In the genomic region with DNA sequence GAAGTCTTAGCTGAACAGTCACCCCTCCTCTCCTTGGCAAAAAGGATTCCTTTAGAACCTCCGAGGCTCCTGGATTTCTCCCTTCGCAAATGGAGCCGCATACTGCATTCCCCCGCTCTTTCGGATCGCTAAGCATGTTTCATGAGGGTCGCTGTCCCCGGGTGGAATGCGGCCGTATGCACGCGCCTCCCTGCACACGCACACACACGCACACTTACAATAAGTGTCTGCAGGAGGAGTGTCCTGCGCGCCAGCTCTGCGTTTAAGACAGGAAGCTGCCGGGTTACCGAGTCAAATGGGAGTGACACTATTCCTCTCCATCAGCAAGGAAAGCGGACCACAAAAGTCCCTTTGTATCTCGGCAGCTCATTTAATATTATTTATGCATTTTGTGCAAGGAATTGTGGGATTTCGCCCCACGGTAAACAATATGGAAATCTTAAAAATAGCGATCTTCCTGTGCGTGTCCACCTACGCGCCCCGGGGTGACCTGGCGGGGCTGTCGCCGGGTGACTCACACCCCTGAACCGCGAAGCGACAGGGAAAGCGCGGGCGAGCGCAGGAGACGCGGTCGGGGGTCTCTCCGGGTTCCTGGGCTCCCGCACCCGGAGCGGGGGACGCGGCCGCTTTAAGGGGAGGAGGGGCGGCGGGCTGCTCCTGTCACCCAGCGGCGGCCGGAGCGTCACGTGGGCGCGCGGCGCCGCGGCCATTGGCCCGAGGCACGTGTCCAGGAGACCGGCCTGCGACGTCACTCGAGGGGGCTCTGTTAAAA, we compare ENCODE assay signal across 8 cellular contexts. TPM values are rescaled to one million over a fixed set of nuclear protein-coding genes. Genes with fewer than 3 reads are reported as not detected.
A peak's percentile ranks its signal among the peaks of the same experiment; 100 is the strongest.
DNase-seq lines count a peak whose midpoint lies in the region; ATAC-seq and TF ChIP-seq lines count a peak whose summit lies in the region.

No MANE protein-coding gene starts in this region.

- DNase-seq in BJ (ENCODE audit: low read depth) (no peak), HAP-1 (ENCODE audit: low spot score in 2 of 2) (peak; percentile 85 to 92), SW480 (ENCODE audit: low spot score) (peak; percentile 93), epithelial cell of esophagus (ENCODE audit: low read depth) (peak; percentile 41), substantia nigra (lab: John Stamatoyannopoulos, UW) (peak in 48 of 49 donors; percentile 38 to 95 (median 78)), NCI-H446 treated with DMSO at 0.1 percent for 48 hours (lab: John Stamatoyannopoulos, UW) (no peak)

- H3K27me3 ChIP-seq in BJ (ENCODE audit: control insufficient read depth, insufficient read depth, low read length) (peaks cover 68% of the 10 kb centered on the region), HAP-1 (ENCODE audit: low read depth) (peaks cover 37% of the 10 kb centered on the region), mononuclear cell (ENCODE audit: insufficient read depth, low read length) (peaks cover 85% of the 10 kb centered on the region)

- H3K4me3 ChIP-seq in BJ (ENCODE audit: low read depth, low read length) (peak overlapping the region; percentile 22), HAP-1 (peak overlapping the region; percentile 70), epithelial cell of esophagus (ENCODE audit: low read length) (peak overlapping the region; percentile 41), mononuclear cell (ENCODE audit: low read length) (peak overlapping the region; percentile 18)

- CTCF ChIA-PET in BJ (lab: Yijun Ruan, JAX): no interaction called here

- H3K36me3 ChIP-seq in BJ (ENCODE audit: control insufficient read depth, insufficient read depth, low read length) (no peaks in the 10 kb centered on the region), HAP-1 (replicated peaks) (no peaks in the 10 kb centered on the region; the same call in 1 of the 2 replicates)

- H3K4me1 ChIP-seq in HAP-1 (peaks cover 4% of the 10 kb centered on the region), mononuclear cell (ENCODE audit: insufficient read depth, low read length) (peaks cover 24% of the 10 kb centered on the region)

- in situ Hi-C loops in HAP-1 (cut with MboI; ENCODE audit: low sequenced_read_pairs): no loop called here

- POLR2A ChIA-PET in BJ (lab: Charles Lee): no interaction called here

- H3K9me3 ChIP-seq in HAP-1: no peaks in the 10 kb centered on the region
- H3K9me3 ChIP-seq in mononuclear cell (ENCODE audit: low read depth, low read length): no peaks in the 10 kb centered on the region

- peak overlapping the region; percentile 53 for H3K27ac ChIP-seq in substantia nigra (ENCODE audit: low read depth, low read length, poor library complexity, severe bottlenecking)

- no peak for ATAC-seq in HG02678 (IDR thresholded peaks at IDR 0.05; ENCODE audit: unreplicated experiment)

- TF ChIP-seq CTCF in BJ (IDR thresholded peaks at IDR 0.05; ENCODE audit: insufficient read depth, low read depth, low read length): no peak
- TF ChIP-seq CTCF in epithelial cell of esophagus (IDR thresholded peaks at IDR 0.05; ENCODE audit: insufficient read depth, low read depth, low read length, missing control alignments): no peak

RNA-seq across cellular contexts. Expression of a gene that starts 1.0 kb away (rescaled TPM):
- polyA plus RNA-seq in BJ (2011; rRNA removed): not detected in 2 replicates
- not detected in 2 replicates for polyA minus RNA-seq in BJ (2011; rRNA and poly(A)+ RNA removed)
- not detected for total RNA-seq in mononuclear cell

Comparison
In these comparisons a context has a peak if more than half of its experiments do, and no peak if none do; other contexts are left out.
1. DNase-seq: peak in HAP-1 (2 of 2), SW480 (single experiment), epithelial cell of esophagus (single experiment) and substantia nigra (48 of 49); none in BJ (single experiment) and NCI-H446 treated with DMSO at 0.1 percent for 48 hours (single experiment).
2. H3K4me3 ChIP-seq: peak in every context shown above with its lines; median percentile 70 in HAP-1; 41 in epithelial cell of esophagus; 22 in BJ; 18 in mononuclear cell.